ENCODE assay signal across 10 cellular contexts in genomic region chr3:30609930-30610701, GRCh38. TPM values are rescaled to one million over a fixed set of nuclear protein-coding genes. Genes with fewer than 3 reads are reported as not detected.
DNase-seq lines count a peak whose midpoint lies in the region; ATAC-seq and TF ChIP-seq lines count a peak whose summit lies in the region.
"Had no signal": no experiment of that assay in that cellular context is flagged by ENCODE, and none has a peak within 500 bp of the region (broad histone marks: within the 10 kb centered on the region; RNA-seq: fewer than 3 reads in every experiment).

No MANE protein-coding gene starts in this region.

- TF ChIP-seq CTCF in right lobe of liver (IDR thresholded peaks at IDR 0.05) = no peak

- peak overlapping the region; percentile 87 for H3K4me3 Mint-ChIP-seq in activated CD4-positive, alpha-beta T cell treated with anti-CD3 and anti-CD28 coated beads, Interleukin-2, amount 10 ng/mL, durations not matched to agents 7 days and 5 days

- no peak for ATAC-seq in right lobe of liver
- no peak for ATAC-seq in HG03025 (IDR thresholded peaks at IDR 0.05; ENCODE audit: low FRiP score, unreplicated experiment)

- H3K27me3 ChIP-seq in adipocyte (replicated peaks; ENCODE audit: control insufficient read depth, insufficient read depth, low read length) (no peaks in the 10 kb centered on the region), right lobe of liver (no peaks in the 10 kb centered on the region), subcutaneous abdominal adipose tissue (ENCODE audit: control insufficient read depth in 5 of 5, insufficient read depth in 4 of 5, low read length in 5 of 5) (no peaks in the 10 kb centered on the region)

- 81% methylated on average over 4 of the region's 4 CpGs for WGBS in right lobe of liver (ENCODE audit: insufficient coverage, low coverage, low lambda C conversion rate, missing lambda C conversion rate)

- H3K9me3 Mint-ChIP-seq in activated CD4-positive, alpha-beta T cell treated with anti-CD3 and anti-CD28 coated beads, Interleukin-2, amount 10 ng/mL, durations not matched to agents 7 days and 5 days = no peaks in the 10 kb centered on the region

- no peaks in the 10 kb centered on the region for H3K27me3 Mint-ChIP-seq in activated CD4-positive, alpha-beta T cell treated with anti-CD3 and anti-CD28 coated beads, Interleukin-2, amount 10 ng/mL, durations not matched to agents 7 days and 5 days

- POLR2A ChIA-PET in activated CD4-positive, alpha-beta T cell treated with anti-CD3 and anti-CD28 coated beads, Interleukin-2, amount 10 ng/mL, durations not matched to agents 7 days and 5 days (lab: Charles Lee) = no interaction called here

- intact Hi-C loops in right lobe of liver (cut with DNase I) = no loop called here

- H3K36me3 ChIP-seq in adipocyte (ENCODE audit: control insufficient read depth, insufficient read depth, low read length, severe bottlenecking) (no peaks in the 10 kb centered on the region), right lobe of liver (no peaks in the 10 kb centered on the region), subcutaneous abdominal adipose tissue (ENCODE audit: control insufficient read depth in 5 of 5, insufficient read depth in 5 of 5, low read length in 5 of 5) (no peaks in the 10 kb centered on the region)

- H3K9me3 ChIP-seq in adipocyte (ENCODE audit: control insufficient read depth, low read length) (no peaks in the 10 kb centered on the region), right lobe of liver (no peaks in the 10 kb centered on the region), subcutaneous abdominal adipose tissue (ENCODE audit: control insufficient read depth in 5 of 5, low read length in 5 of 5) (no peaks in the 10 kb centered on the region)

- H3K27ac ChIP-seq in right lobe of liver (peak overlapping the region in 2 of 3 donors; percentile 52 to 99), subcutaneous abdominal adipose tissue (ENCODE audit: low read depth, low read length) (peak overlapping the region; percentile 92)

- no peak for TF ChIP-seq POLR2A in right lobe of liver (IDR thresholded peaks at IDR 0.05)

- H3K4me1 Mint-ChIP-seq in activated CD4-positive, alpha-beta T cell treated with anti-CD3 and anti-CD28 coated beads, Interleukin-2, amount 10 ng/mL, durations not matched to agents 7 days and 5 days = peaks cover 64% of the 10 kb centered on the region

- H3K27ac Mint-ChIP-seq in activated CD4-positive, alpha-beta T cell treated with anti-CD3 and anti-CD28 coated beads, Interleukin-2, amount 10 ng/mL, durations not matched to agents 7 days and 5 days = peak overlapping the region; percentile 88

- no peak for DNase-seq in activated CD4-positive, alpha-beta T cell treated with anti-CD3 and anti-CD28 coated beads, Interleukin-2, amount 10 ng/mL, durations not matched to agents 7 days and 5 days
- no peak for DNase-seq in activated CD4-positive, alpha-beta T cell treated with anti-CD3 and anti-CD28 coated beads for 48 hours
- DNase-seq in adipocyte (ENCODE audit: low read depth) (no peak), right lobe of liver (no peak), KG1 (lab: John Stamatoyannopoulos, UW) (no peak), kidney tubule cell (ENCODE audit: low spot score) (no peak)
- DNase-seq: NCI-H1436, posterior cingulate gyrus had no signal

- H3K9ac ChIP-seq in adipocyte (ENCODE audit: low read length) (peak overlapping the region; percentile 86), subcutaneous abdominal adipose tissue (ENCODE audit: low read length in 5 of 5) (peak overlapping the region in 3 of 5 donors; percentile 42 to 69 (median 68))

- H3K4me3 ChIP-seq in adipocyte (ENCODE audit: low read length) (peak overlapping the region; percentile 97), right lobe of liver (no peak overlapping the region), subcutaneous abdominal adipose tissue (ENCODE audit: low read depth in 1 of 5, low read length in 5 of 5) (peak overlapping the region in 4 of 5 donors; percentile 6 to 67 (median 51))

- CTCF ChIA-PET in activated CD4-positive, alpha-beta T cell treated with anti-CD3 and anti-CD28 coated beads, Interleukin-2, amount 10 ng/mL, durations not matched to agents 7 days and 5 days (lab: Charles Lee) = no interaction called here

- H3K4me1 ChIP-seq in adipocyte (ENCODE audit: control insufficient read depth, insufficient read depth, low read length) (peaks cover 65% of the 10 kb centered on the region), right lobe of liver (peaks cover 0 to 33% (median 15%) of the 10 kb centered on the region in 4 donors), subcutaneous abdominal adipose tissue (ENCODE audit: control insufficient read depth in 5 of 5, insufficient read depth in 5 of 5, low read length in 5 of 5) (peaks cover 0 to 78% (median 69%) of the 10 kb centered on the region in 5 donors)

- H3K36me3 Mint-ChIP-seq in activated CD4-positive, alpha-beta T cell treated with anti-CD3 and anti-CD28 coated beads, Interleukin-2, amount 10 ng/mL, durations not matched to agents 7 days and 5 days (ENCODE audit: low read depth) = peaks cover 61% of the 10 kb centered on the region

RNA-seq across cellular contexts. Expression of gene TGFBR2, which starts 3.7 kb away (rescaled TPM):
- total RNA-seq in activated CD4-positive, alpha-beta T cell treated with anti-CD3 and anti-CD28 coated beads, Interleukin-2, amount 10 ng/mL, durations not matched to agents 7 days and 5 days = 10 to 100 TPM; 74.4 to 77.8 TPM
- 10 to 100 TPM; 24.9 to 52.6 (median 45.5) TPM for total RNA-seq in right lobe of liver

Comparison
In these comparisons a context has a peak if more than half of its experiments do, and no peak if none do; other contexts are left out.
1. H3K4me3 ChIP-seq: peak in adipocyte (single experiment) and subcutaneous abdominal adipose tissue (4 of 5); none in right lobe of liver (0 of 3).